ENCODE assay signal across 4 cellular contexts in the genomic region with DNA sequence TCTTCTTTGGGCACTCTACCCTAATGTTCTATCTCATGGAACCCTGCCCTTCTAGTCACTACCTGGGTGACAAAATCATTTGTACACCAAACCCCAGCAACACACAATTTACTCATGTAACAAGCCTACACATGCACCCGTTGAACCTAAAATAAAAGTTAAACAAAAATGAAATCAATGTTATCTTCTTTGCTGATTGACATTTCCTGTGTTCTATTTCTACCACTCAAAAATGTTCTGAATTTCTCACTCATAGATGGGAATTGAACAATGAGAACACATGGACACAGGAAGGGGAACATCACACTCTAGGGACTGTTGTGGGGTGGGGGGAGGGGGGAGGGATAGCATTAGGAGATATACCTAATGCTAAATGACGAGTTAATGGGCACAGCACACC. TPM values are rescaled to one million over a fixed set of nuclear protein-coding genes. Genes with fewer than 3 reads are reported as not detected.
"Had no signal": no experiment of that assay in that cellular context is flagged by ENCODE, and none has a peak within 500 bp of the region (broad histone marks: within the 10 kb centered on the region; RNA-seq: fewer than 3 reads in every experiment).

No MANE protein-coding gene starts in this region.

RNA-seq across cellular contexts. Expression of a gene that starts 8.8 kb away (rescaled TPM):
- total RNA-seq: LHCN-M2, M059J, MCF 10A, NCI-H460 had no signal

RNA-seq across cellular contexts. Expression of a gene that starts 16.8 kb away (rescaled TPM):
- total RNA-seq: LHCN-M2, M059J, MCF 10A, NCI-H460 had no signal

RNA-seq across cellular contexts. Expression of a gene that starts 47.0 kb away (rescaled TPM):
- total RNA-seq: LHCN-M2, M059J, MCF 10A, NCI-H460 had no signal
